In the genomic region with DNA sequence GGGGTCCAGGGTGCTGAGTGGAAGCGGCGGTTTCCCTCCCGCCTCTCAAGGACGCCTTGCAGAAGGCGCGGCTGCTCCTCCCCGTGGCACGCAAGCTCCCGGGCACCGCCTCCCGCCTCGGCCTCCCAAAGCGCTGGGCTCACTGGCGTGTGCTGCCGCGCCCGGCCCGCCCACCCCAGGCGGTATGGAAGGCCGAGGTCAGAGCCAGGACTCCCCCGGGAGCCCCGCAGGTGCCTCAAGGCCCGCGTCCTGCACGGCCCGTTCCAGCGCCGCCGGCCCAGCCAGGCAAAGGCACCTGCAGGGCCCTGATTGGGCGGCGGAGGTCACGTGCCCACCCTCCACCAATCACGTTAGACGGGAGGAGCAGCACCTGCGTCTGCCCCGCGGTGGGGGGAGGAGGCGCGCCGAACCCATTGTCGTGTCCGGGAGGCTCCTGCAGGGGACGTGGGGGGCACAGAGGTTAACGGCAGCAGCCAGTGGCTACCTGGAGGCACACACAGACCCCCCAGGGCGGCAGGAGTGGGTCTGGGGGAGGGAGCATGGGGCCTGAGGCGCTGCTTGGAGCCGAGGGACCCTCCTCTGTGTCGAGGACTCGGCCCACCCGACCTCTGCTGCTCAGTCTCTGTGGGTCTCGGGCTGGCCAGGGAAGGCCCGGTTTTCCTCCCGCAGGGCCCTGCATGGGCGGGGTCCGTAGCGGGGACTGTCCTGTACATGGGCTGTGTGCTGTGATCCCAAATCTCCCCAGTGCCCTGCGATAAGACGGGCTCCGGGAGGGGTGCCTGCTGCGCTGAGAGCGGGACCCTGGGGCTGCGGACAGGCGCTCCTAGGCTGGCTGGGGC, we compare ENCODE assay signal across 8 cellular contexts. TPM values are rescaled to one million over a fixed set of nuclear protein-coding genes. Genes with fewer than 3 reads are reported as not detected.
A peak's percentile ranks its signal among the peaks of the same experiment; 100 is the strongest.
DNase-seq lines count a peak whose midpoint lies in the region; ATAC-seq, FAIRE-seq and TF ChIP-seq lines count a peak whose summit lies in the region.

No MANE protein-coding gene starts in this region.

- peak overlapping the region; percentile 68 for H3K4me3 ChIP-seq in BJ (ENCODE audit: low read depth, low read length)
- H3K4me3 ChIP-seq in HepG2 (replicated peaks in 1 of 3; ENCODE audit: insufficient read depth in 1 of 3, low read depth in 2 of 3, low read length in 3 of 3), result peak overlapping the region; percentile 68 to 90 (median 87)

- H3K27me3 Mint-ChIP-seq in activated CD4-positive, alpha-beta T cell treated with anti-CD3 and anti-CD28 coated beads, Interleukin-2, amount 10 ng/mL, durations not matched to agents 7 days and 5 days, result no peaks in the 10 kb centered on the region
- peaks cover 4% of the 10 kb centered on the region for H3K27me3 Mint-ChIP-seq in dendritic cell treated with granulocyte-macrophage colony-stimulating factor and Interleukin-4, amounts not matched to agents 40 ng/mL and 50 ng/mL, for 4 days

- TF ChIP-seq EP300 in HepG2 (IDR thresholded peaks at IDR 0.05; ENCODE audit: low read depth in 2 of 2, low read length in 2 of 2), result no peak; a peak in 1 of 4 replicates
- peak; percentile 29; the same call in 1 of the 2 replicates for TF ChIP-seq EP300 in HepG2 (CRISPR knock-in tag; IDR thresholded peaks at IDR 0.05; ENCODE audit: borderline replicate concordance)

- in situ Hi-C loops in HepG2 (cut with HindIII; ENCODE audit: extremely low pct_ligation_motif_present, low pct_unique_long_range_greater_than_20kb), result loop anchor here (5.0 kb wide), 1 partner anchor 82 kb away; the partner anchor contains the start of gene FUT7

- peak; percentile 83 for FAIRE-seq in HepG2 (lab: Jason Lieb, UNC)

- DNase-seq in BJ (ENCODE audit: low read depth) (peak; percentile 31), NCI-H524 (lab: John Stamatoyannopoulos, UW) (peak; percentile 94 to 96), HepG2 (ENCODE audit: low spot score) (peak; percentile 94)
- peak; percentile 97 for DNase-seq in activated CD4-positive, alpha-beta T cell treated with anti-CD3 and anti-CD28 coated beads, Interleukin-2, amount 10 ng/mL, durations not matched to agents 7 days and 5 days
- peak; percentile 93 to 96 for DNase-seq in stimulated activated CD4-positive, alpha-beta T cell treated with anti-CD3 and anti-CD28 coated beads, Interleukin-2, amount 100 ng/mL, for 48 hours

- H2AFZ ChIP-seq in HepG2 (ENCODE audit: low read length), result no peak overlapping the region

- peak; percentile 82 for TF ChIP-seq POLR2A in GM19193 (IDR thresholded peaks at IDR 0.05; ENCODE audit: extremely low read depth, insufficient read depth, insufficient read length)
- TF ChIP-seq POLR2A in HepG2 (IDR thresholded peaks at IDR 0.05; ENCODE audit: insufficient read depth in 1 of 2, low read depth in 2 of 2, low read length in 2 of 2), result peak in 1 of 2 experiments; percentile 42; a peak in 1 of 4 replicates

- no peaks in the 10 kb centered on the region for H3K9me3 ChIP-seq in HepG2 (ENCODE audit: low read length)

- H3K27ac Mint-ChIP-seq in activated CD4-positive, alpha-beta T cell treated with anti-CD3 and anti-CD28 coated beads, Interleukin-2, amount 10 ng/mL, durations not matched to agents 7 days and 5 days, result peak overlapping the region; percentile 94
- peak overlapping the region; percentile 92 for H3K27ac Mint-ChIP-seq in dendritic cell treated with granulocyte-macrophage colony-stimulating factor and Interleukin-4, amounts not matched to agents 40 ng/mL and 50 ng/mL, for 4 days

- WGBS in HepG2 (ENCODE audit: low lambda C conversion rate), result no CpG with 5 or more reads among the region's 63 CpGs

- no peaks in the 10 kb centered on the region for H4K20me1 ChIP-seq in HepG2 (ENCODE audit: insufficient read depth, low read length)

- H3K9ac ChIP-seq in HepG2 (ENCODE audit: insufficient read depth, low read depth, low read length), result peak overlapping the region; percentile 86

- peak overlapping the region; percentile 100 for H3K4me2 ChIP-seq in HepG2 (ENCODE audit: low read depth, low read length)

- peak; percentile 25 for TF ChIP-seq RAD21 in HepG2 (CRISPR knock-in tag; IDR thresholded peaks at IDR 0.05)

- no peaks in the 10 kb centered on the region for H3K36me3 ChIP-seq in BJ (ENCODE audit: control insufficient read depth, insufficient read depth, low read length)
- no peaks in the 10 kb centered on the region for H3K36me3 ChIP-seq in HepG2 (replicated peaks in 1 of 2; ENCODE audit: control insufficient read depth in 1 of 2, insufficient read depth in 2 of 2, low read length in 2 of 2)

- intact Hi-C loops in dendritic cell treated with granulocyte-macrophage colony-stimulating factor and Interleukin-4, amounts not matched to agents 40 ng/mL and 50 ng/mL, for 4 days (cut with micrococcal nuclease), result loop anchor here (10.0 kb wide), 1 partner anchor 45 kb away; the partner anchor contains the start of genes CLIC3 and PAXX
- intact Hi-C loops in HepG2 (cut with micrococcal nuclease; ENCODE audit: unreplicated experiment), result loop anchor here (2.0 kb wide), 2 partner anchors 19 to 85 kb away; no protein-coding TSS in a partner anchor

- POLR2A ChIA-PET in BJ (lab: Charles Lee), result no interaction called here
- POLR2A ChIA-PET in activated CD4-positive, alpha-beta T cell treated with anti-CD3 and anti-CD28 coated beads, Interleukin-2, amount 10 ng/mL, durations not matched to agents 7 days and 5 days (lab: Charles Lee), result interaction anchor here (0.5 kb wide), 1 partner anchor 38 kb away, joined by 7 read pairs; no protein-coding TSS in a partner anchor
- POLR2A ChIA-PET in HepG2 (lab: Yijun Ruan, JAX), result interaction anchor here (0.7 to 2.5 kb wide), 10 partner anchors 16 to 118 kb away, joined by 3 to 7 read pairs (median 4); partner anchors contain the start of gene CLIC3

- peak overlapping the region; percentile 85 for H3K4me3 Mint-ChIP-seq in activated CD4-positive, alpha-beta T cell treated with anti-CD3 and anti-CD28 coated beads, Interleukin-2, amount 10 ng/mL, durations not matched to agents 7 days and 5 days
- H3K4me3 Mint-ChIP-seq in dendritic cell treated with granulocyte-macrophage colony-stimulating factor and Interleukin-4, amounts not matched to agents 40 ng/mL and 50 ng/mL, for 4 days, result peak overlapping the region; percentile 95

- TSS peak; percentile 87 for BruUV-seq in HepG2 (replicated peaks; lab: Mats Ljungman, UMichigan)

- H3K27ac ChIP-seq in HepG2 (ENCODE audit: extremely low read length, insufficient read depth, low read length), result peak overlapping the region; percentile 95

- peak; percentile 59 for ATAC-seq in HG03439 (IDR thresholded peaks at IDR 0.05; ENCODE audit: unreplicated experiment)
- ATAC-seq in HepG2, result peak; percentile 80

- CTCF ChIA-PET in BJ (lab: Yijun Ruan, JAX) (interaction anchor here (0.6 to 1.3 kb wide), 5 partner anchors 79 to 85 kb away, joined by 3 read pairs; partner anchors contain the start of gene ABCA2), HepG2 (lab: Yijun Ruan, JAX; ENCODE audit: low intra/inter-chr PET ratio, low total read pairs) (no interaction called here)
- CTCF ChIA-PET in activated CD4-positive, alpha-beta T cell treated with anti-CD3 and anti-CD28 coated beads, Interleukin-2, amount 10 ng/mL, durations not matched to agents 7 days and 5 days (lab: Charles Lee), result interaction anchor here (2.2 kb wide), 1 partner anchor 85 kb away, joined by 8 read pairs; no protein-coding TSS in a partner anchor

- no peaks in the 10 kb centered on the region for H3K36me3 Mint-ChIP-seq in activated CD4-positive, alpha-beta T cell treated with anti-CD3 and anti-CD28 coated beads, Interleukin-2, amount 10 ng/mL, durations not matched to agents 7 days and 5 days (ENCODE audit: low read depth)
- no peaks in the 10 kb centered on the region for H3K36me3 Mint-ChIP-seq in dendritic cell treated with granulocyte-macrophage colony-stimulating factor and Interleukin-4, amounts not matched to agents 40 ng/mL and 50 ng/mL, for 4 days (ENCODE audit: low read depth)

- peaks cover 5% of the 10 kb centered on the region for H3K79me2 ChIP-seq in HepG2 (ENCODE audit: insufficient read depth, low read length)

- H3K4me1 ChIP-seq in HepG2 (ENCODE audit: insufficient read depth, low read length), result peaks cover 56% of the 10 kb centered on the region

- H3K9me3 Mint-ChIP-seq in activated CD4-positive, alpha-beta T cell treated with anti-CD3 and anti-CD28 coated beads, Interleukin-2, amount 10 ng/mL, durations not matched to agents 7 days and 5 days, result no peaks in the 10 kb centered on the region
- no peaks in the 10 kb centered on the region for H3K9me3 Mint-ChIP-seq in dendritic cell treated with granulocyte-macrophage colony-stimulating factor and Interleukin-4, amounts not matched to agents 40 ng/mL and 50 ng/mL, for 4 days

- no peak for TF ChIP-seq CTCF in BJ (IDR thresholded peaks at IDR 0.05; ENCODE audit: insufficient read depth, low read depth, low read length)
- TF ChIP-seq CTCF in HepG2 (CRISPR knock-in tag; IDR thresholded peaks at IDR 0.05), result peak; percentile 58

- peaks cover 14% of the 10 kb centered on the region for H3K4me1 Mint-ChIP-seq in activated CD4-positive, alpha-beta T cell treated with anti-CD3 and anti-CD28 coated beads, Interleukin-2, amount 10 ng/mL, durations not matched to agents 7 days and 5 days
- H3K4me1 Mint-ChIP-seq in dendritic cell treated with granulocyte-macrophage colony-stimulating factor and Interleukin-4, amounts not matched to agents 40 ng/mL and 50 ng/mL, for 4 days (ENCODE audit: low read depth), result peaks cover 40% of the 10 kb centered on the region

- H3K27me3 ChIP-seq in BJ (ENCODE audit: control insufficient read depth, insufficient read depth, low read length), result no peaks in the 10 kb centered on the region
- H3K27me3 ChIP-seq in HepG2 (ENCODE audit: control insufficient read depth in 1 of 2, insufficient read depth in 2 of 2, low read length in 2 of 2), result no peaks in the 10 kb centered on the region

RNA-seq across cellular contexts. Expression of gene LCN12, which starts 2.0 kb away (rescaled TPM):
- polyA plus RNA-seq in BJ (2011; rRNA removed) (0.36 and 0.40 TPM in 2 replicates), HepG2 (2011; rRNA removed) (6.9 and 7.5 TPM in 2 replicates)
- polyA minus RNA-seq in BJ (2011; rRNA and poly(A)+ RNA removed), result not detected in 2 replicates
- total RNA-seq in activated CD4-positive, alpha-beta T cell treated with anti-CD3 and anti-CD28 coated beads, Interleukin-2, amount 10 ng/mL, durations not matched to agents 7 days and 5 days, result 1 to 10 TPM; 3.1 to 3.5 TPM
- total RNA-seq in HepG2 (2016; rRNA removed; fragmentation: Illumina TruSeq; extraction: Trizol), result 1.2 and 3.4 TPM in 2 replicates
- 0.97 TPM in 1 of 2 replicates, not detected in the other for total RNA-seq in HepG2 (2016; cell fraction: cytosol; rRNA removed; fragmentation: Illumina TruSeq; extraction: Trizol; ENCODE audit: low read depth)
- total RNA-seq in HepG2 (2016; cell fraction: insoluble cytoplasmic fraction; rRNA removed; fragmentation: Illumina TruSeq; extraction: Trizol), result 0.89 and 3.4 TPM in 2 replicates
- 1.1 and 1.4 TPM in 2 replicates for total RNA-seq in HepG2 (2016; cell fraction: membrane; rRNA removed; fragmentation: Illumina TruSeq; extraction: Trizol)
- 4.3 and 4.4 TPM in 2 replicates for total RNA-seq in HepG2 (2016; cell fraction: nucleus; rRNA removed; fragmentation: Illumina TruSeq; extraction: Trizol)
- polyA plus RNA-seq in HepG2 (2011; cell fraction: cytosol; rRNA removed), result 1.1 and 1.6 TPM in 2 replicates
- polyA plus RNA-seq in HepG2 (2011; cell fraction: nucleus; rRNA removed), result 68.8 and 75.7 TPM in 2 replicates
- 5.5 and 6.7 TPM in 2 replicates for polyA plus RNA-seq in HepG2 (2012)
- polyA plus RNA-seq in HepG2 (2016; cell fraction: cytosol; fragmentation: Illumina TruSeq; extraction: Trizol; ENCODE audit: low read depth), result 0.62 and 0.70 TPM in 2 replicates
- polyA plus RNA-seq in HepG2 (2016; cell fraction: insoluble cytoplasmic fraction; fragmentation: Illumina TruSeq; extraction: Trizol; ENCODE audit: low read depth), result 1.5 and 1.7 TPM in 2 replicates
- polyA plus RNA-seq in HepG2 (2016; cell fraction: membrane; fragmentation: Illumina TruSeq; extraction: Trizol; ENCODE audit: low read depth), result 1.4 and 1.7 TPM in 2 replicates
- polyA plus RNA-seq in HepG2 (2016; cell fraction: nucleus; fragmentation: Illumina TruSeq; extraction: Trizol; ENCODE audit: insufficient read depth, low read depth), result 23.3 and 27.4 TPM in 2 replicates
- 3.2 and 7.0 TPM in 2 replicates for polyA minus RNA-seq in HepG2 (2011; rRNA and poly(A)+ RNA removed; ENCODE audit: low replicate concordance)
- 1.6 and 3.5 TPM in 2 replicates for polyA minus RNA-seq in HepG2 (2011; cell fraction: cytosol; rRNA and poly(A)+ RNA removed)
- polyA minus RNA-seq in HepG2 (2011; cell fraction: nucleus; rRNA and poly(A)+ RNA removed), result 5.3 and 7.7 TPM in 2 replicates

RNA-seq across cellular contexts. Expression of gene C8G, which starts 5.0 kb away (rescaled TPM):
- 0.48 and 0.60 TPM in 2 replicates for polyA plus RNA-seq in BJ (2011; rRNA removed)
- 0.62 TPM in 1 of 2 replicates, not detected in the other for polyA minus RNA-seq in BJ (2011; rRNA and poly(A)+ RNA removed)
- 1 to 10 TPM in 1 of 2 experiments, under 1 TPM in 1; 0.85 to 1.8 TPM for total RNA-seq in activated CD4-positive, alpha-beta T cell treated with anti-CD3 and anti-CD28 coated beads, Interleukin-2, amount 10 ng/mL, durations not matched to agents 7 days and 5 days
- total RNA-seq in HepG2 (2016; rRNA removed; fragmentation: Illumina TruSeq; extraction: Trizol), result 2.0 and 4.9 TPM in 2 replicates
- total RNA-seq in HepG2 (2016; cell fraction: cytosol; rRNA removed; fragmentation: Illumina TruSeq; extraction: Trizol; ENCODE audit: low read depth), result 1.2 and 2.9 TPM in 2 replicates
- total RNA-seq in HepG2 (2016; cell fraction: insoluble cytoplasmic fraction; rRNA removed; fragmentation: Illumina TruSeq; extraction: Trizol), result 1.4 and 4.7 TPM in 2 replicates
- total RNA-seq in HepG2 (2016; cell fraction: membrane; rRNA removed; fragmentation: Illumina TruSeq; extraction: Trizol), result 2.1 and 3.5 TPM in 2 replicates
- 6.1 and 7.0 TPM in 2 replicates for total RNA-seq in HepG2 (2016; cell fraction: nucleus; rRNA removed; fragmentation: Illumina TruSeq; extraction: Trizol)
- 12.8 and 18.3 TPM in 2 replicates for polyA plus RNA-seq in HepG2 (2011; rRNA removed)
- 8.9 and 13.0 TPM in 2 replicates for polyA plus RNA-seq in HepG2 (2011; cell fraction: cytosol; rRNA removed)
- 94.5 and 107 TPM in 2 replicates for polyA plus RNA-seq in HepG2 (2011; cell fraction: nucleus; rRNA removed)
- polyA plus RNA-seq in HepG2 (2012), result 15.3 and 17.5 TPM in 2 replicates
- 2.1 and 2.6 TPM in 2 replicates for polyA plus RNA-seq in HepG2 (2016; cell fraction: cytosol; fragmentation: Illumina TruSeq; extraction: Trizol; ENCODE audit: low read depth)
- polyA plus RNA-seq in HepG2 (2016; cell fraction: insoluble cytoplasmic fraction; fragmentation: Illumina TruSeq; extraction: Trizol; ENCODE audit: low read depth), result 2.3 and 2.4 TPM in 2 replicates
- polyA plus RNA-seq in HepG2 (2016; cell fraction: membrane; fragmentation: Illumina TruSeq; extraction: Trizol; ENCODE audit: low read depth), result 2.2 and 3.1 TPM in 2 replicates
- polyA plus RNA-seq in HepG2 (2016; cell fraction: nucleus; fragmentation: Illumina TruSeq; extraction: Trizol; ENCODE audit: insufficient read depth, low read depth), result 10.1 and 13.4 TPM in 2 replicates
- 0.70 and 11.9 TPM in 2 replicates for polyA minus RNA-seq in HepG2 (2011; rRNA and poly(A)+ RNA removed; ENCODE audit: low replicate concordance)
- polyA minus RNA-seq in HepG2 (2011; cell fraction: cytosol; rRNA and poly(A)+ RNA removed), result 3.6 and 6.2 TPM in 2 replicates
- 7.0 and 7.2 TPM in 2 replicates for polyA minus RNA-seq in HepG2 (2011; cell fraction: nucleus; rRNA and poly(A)+ RNA removed)

RNA-seq across cellular contexts. Expression of gene FBXW5, which starts 5.5 kb away (rescaled TPM):
- polyA plus RNA-seq in BJ (2011; rRNA removed), result 46.9 and 71.9 TPM in 2 replicates
- 70.4 and 101 TPM in 2 replicates for polyA minus RNA-seq in BJ (2011; rRNA and poly(A)+ RNA removed)
- 100 to 1,000 TPM; 116 to 123 TPM for total RNA-seq in activated CD4-positive, alpha-beta T cell treated with anti-CD3 and anti-CD28 coated beads, Interleukin-2, amount 10 ng/mL, durations not matched to agents 7 days and 5 days
- total RNA-seq in HepG2 (2016; rRNA removed; fragmentation: Illumina TruSeq; extraction: Trizol), result 47.4 and 60.4 TPM in 2 replicates
- total RNA-seq in HepG2 (2016; cell fraction: cytosol; rRNA removed; fragmentation: Illumina TruSeq; extraction: Trizol; ENCODE audit: low read depth), result 101 and 115 TPM in 2 replicates
- total RNA-seq in HepG2 (2016; cell fraction: insoluble cytoplasmic fraction; rRNA removed; fragmentation: Illumina TruSeq; extraction: Trizol), result 43.2 and 63.0 TPM in 2 replicates
- total RNA-seq in HepG2 (2016; cell fraction: membrane; rRNA removed; fragmentation: Illumina TruSeq; extraction: Trizol), result 157 and 168 TPM in 2 replicates
- 38.4 and 45.7 TPM in 2 replicates for total RNA-seq in HepG2 (2016; cell fraction: nucleus; rRNA removed; fragmentation: Illumina TruSeq; extraction: Trizol)
- polyA plus RNA-seq in HepG2 (2011; rRNA removed), result 52.0 and 76.2 TPM in 2 replicates
- polyA plus RNA-seq in HepG2 (2011; cell fraction: cytosol; rRNA removed), result 70.1 and 111 TPM in 2 replicates
- 318 and 399 TPM in 2 replicates for polyA plus RNA-seq in HepG2 (2011; cell fraction: nucleus; rRNA removed)
- 33.4 and 43.8 TPM in 2 replicates for polyA plus RNA-seq in HepG2 (2012)
- 106 and 116 TPM in 2 replicates for polyA plus RNA-seq in HepG2 (2016; cell fraction: cytosol; fragmentation: Illumina TruSeq; extraction: Trizol; ENCODE audit: low read depth)
- 41.2 and 50.1 TPM in 2 replicates for polyA plus RNA-seq in HepG2 (2016; cell fraction: insoluble cytoplasmic fraction; fragmentation: Illumina TruSeq; extraction: Trizol; ENCODE audit: low read depth)
- 127 and 134 TPM in 2 replicates for polyA plus RNA-seq in HepG2 (2016; cell fraction: membrane; fragmentation: Illumina TruSeq; extraction: Trizol; ENCODE audit: low read depth)
- polyA plus RNA-seq in HepG2 (2016; cell fraction: nucleus; fragmentation: Illumina TruSeq; extraction: Trizol; ENCODE audit: insufficient read depth, low read depth), result 94.3 and 97.4 TPM in 2 replicates
- polyA minus RNA-seq in HepG2 (2011; rRNA and poly(A)+ RNA removed; ENCODE audit: low replicate concordance), result 183 and 195 TPM in 2 replicates
- 55.6 and 63.5 TPM in 2 replicates for polyA minus RNA-seq in HepG2 (2011; cell fraction: cytosol; rRNA and poly(A)+ RNA removed)
- polyA minus RNA-seq in HepG2 (2011; cell fraction: nucleus; rRNA and poly(A)+ RNA removed), result 34.1 and 36.8 TPM in 2 replicates

RNA-seq across cellular contexts. Expression of gene PTGDS, which starts 27.3 kb away (rescaled TPM):
- polyA plus RNA-seq in BJ (2011; rRNA removed) (0.31 and 0.58 TPM in 2 replicates), HepG2 (2011; rRNA removed) (0.31 and 0.50 TPM in 2 replicates)
- 0.47 TPM in 1 of 2 replicates, not detected in the other for polyA minus RNA-seq in BJ (2011; rRNA and poly(A)+ RNA removed)
- 10 to 100 TPM; 22.1 to 24.0 TPM for total RNA-seq in activated CD4-positive, alpha-beta T cell treated with anti-CD3 and anti-CD28 coated beads, Interleukin-2, amount 10 ng/mL, durations not matched to agents 7 days and 5 days
- total RNA-seq in HepG2 (2016; rRNA removed; fragmentation: Illumina TruSeq; extraction: Trizol), result 0.33 TPM in 1 of 2 replicates, not detected in the other
- total RNA-seq in HepG2 (2016; cell fraction: cytosol; rRNA removed; fragmentation: Illumina TruSeq; extraction: Trizol; ENCODE audit: low read depth), result not detected in 2 replicates
- total RNA-seq in HepG2 (2016; cell fraction: insoluble cytoplasmic fraction; rRNA removed; fragmentation: Illumina TruSeq; extraction: Trizol), result not detected in 2 replicates
- total RNA-seq in HepG2 (2016; cell fraction: membrane; rRNA removed; fragmentation: Illumina TruSeq; extraction: Trizol), result not detected in 2 replicates
- not detected in 2 replicates for total RNA-seq in HepG2 (2016; cell fraction: nucleus; rRNA removed; fragmentation: Illumina TruSeq; extraction: Trizol)
- polyA plus RNA-seq in HepG2 (2011; cell fraction: cytosol; rRNA removed), result 0.12 and 0.13 TPM in 2 replicates
- polyA plus RNA-seq in HepG2 (2011; cell fraction: nucleus; rRNA removed), result 0.90 and 1.8 TPM in 2 replicates
- not detected in 2 replicates for polyA plus RNA-seq in HepG2 (2012)
- polyA plus RNA-seq in HepG2 (2016; cell fraction: cytosol; fragmentation: Illumina TruSeq; extraction: Trizol; ENCODE audit: low read depth), result not detected in 2 replicates
- not detected in 2 replicates for polyA plus RNA-seq in HepG2 (2016; cell fraction: insoluble cytoplasmic fraction; fragmentation: Illumina TruSeq; extraction: Trizol; ENCODE audit: low read depth)
- not detected in 2 replicates for polyA plus RNA-seq in HepG2 (2016; cell fraction: membrane; fragmentation: Illumina TruSeq; extraction: Trizol; ENCODE audit: low read depth)
- polyA plus RNA-seq in HepG2 (2016; cell fraction: nucleus; fragmentation: Illumina TruSeq; extraction: Trizol; ENCODE audit: insufficient read depth, low read depth), result not detected in 2 replicates
- 4.6 TPM in 1 of 2 replicates, not detected in the other for polyA minus RNA-seq in HepG2 (2011; rRNA and poly(A)+ RNA removed; ENCODE audit: low replicate concordance)
- not detected in 2 replicates for polyA minus RNA-seq in HepG2 (2011; cell fraction: cytosol; rRNA and poly(A)+ RNA removed)
- not detected in 2 replicates for polyA minus RNA-seq in HepG2 (2011; cell fraction: nucleus; rRNA and poly(A)+ RNA removed)

RNA-seq across cellular contexts. Expression of gene LCNL1, which starts 32.8 kb away (rescaled TPM):
- polyA plus RNA-seq in BJ (2011; rRNA removed), result 0.01 and 0.06 TPM in 2 replicates
- polyA minus RNA-seq in BJ (2011; rRNA and poly(A)+ RNA removed), result not detected in 2 replicates
- under 1 TPM; 0.48 to 0.67 TPM for total RNA-seq in activated CD4-positive, alpha-beta T cell treated with anti-CD3 and anti-CD28 coated beads, Interleukin-2, amount 10 ng/mL, durations not matched to agents 7 days and 5 days
- not detected in 2 replicates for total RNA-seq in HepG2 (2016; rRNA removed; fragmentation: Illumina TruSeq; extraction: Trizol)
- total RNA-seq in HepG2 (2016; cell fraction: cytosol; rRNA removed; fragmentation: Illumina TruSeq; extraction: Trizol; ENCODE audit: low read depth), result not detected in 2 replicates
- total RNA-seq in HepG2 (2016; cell fraction: insoluble cytoplasmic fraction; rRNA removed; fragmentation: Illumina TruSeq; extraction: Trizol), result not detected in 2 replicates
- not detected in 2 replicates for total RNA-seq in HepG2 (2016; cell fraction: membrane; rRNA removed; fragmentation: Illumina TruSeq; extraction: Trizol)
- total RNA-seq in HepG2 (2016; cell fraction: nucleus; rRNA removed; fragmentation: Illumina TruSeq; extraction: Trizol), result not detected in 2 replicates
- not detected in 2 replicates for polyA plus RNA-seq in HepG2 (2011; rRNA removed)
- not detected in 2 replicates for polyA plus RNA-seq in HepG2 (2011; cell fraction: cytosol; rRNA removed)
- 0.40 and 0.43 TPM in 2 replicates for polyA plus RNA-seq in HepG2 (2011; cell fraction: nucleus; rRNA removed)
- polyA plus RNA-seq in HepG2 (2012), result not detected in 2 replicates
- not detected in 2 replicates for polyA plus RNA-seq in HepG2 (2016; cell fraction: cytosol; fragmentation: Illumina TruSeq; extraction: Trizol; ENCODE audit: low read depth)
- not detected in 2 replicates for polyA plus RNA-seq in HepG2 (2016; cell fraction: insoluble cytoplasmic fraction; fragmentation: Illumina TruSeq; extraction: Trizol; ENCODE audit: low read depth)
- polyA plus RNA-seq in HepG2 (2016; cell fraction: membrane; fragmentation: Illumina TruSeq; extraction: Trizol; ENCODE audit: low read depth), result not detected in 2 replicates
- not detected in 2 replicates for polyA plus RNA-seq in HepG2 (2016; cell fraction: nucleus; fragmentation: Illumina TruSeq; extraction: Trizol; ENCODE audit: insufficient read depth, low read depth)
- polyA minus RNA-seq in HepG2 (2011; rRNA and poly(A)+ RNA removed; ENCODE audit: low replicate concordance), result 3.1 TPM in 1 of 2 replicates, not detected in the other
- not detected in 2 replicates for polyA minus RNA-seq in HepG2 (2011; cell fraction: cytosol; rRNA and poly(A)+ RNA removed)
- polyA minus RNA-seq in HepG2 (2011; cell fraction: nucleus; rRNA and poly(A)+ RNA removed), result 0.13 and 0.25 TPM in 2 replicates

Comparison
In these comparisons a context has a peak if more than half of its experiments do, and no peak if none do; other contexts are left out.
1. Peak in every context shown above with its lines: DNase-seq, ATAC-seq, H3K4me3 ChIP-seq and H3K27ac ChIP-seq.
2. DNase-seq: peak in every context shown above with its lines; median percentile 97 in activated CD4-positive, alpha-beta T cell treated with anti-CD3 and anti-CD28 coated beads, Interleukin-2, amount 10 ng/mL, durations not matched to agents 7 days and 5 days; 95 in NCI-H524; 94 in stimulated activated CD4-positive, alpha-beta T cell treated with anti-CD3 and anti-CD28 coated beads, Interleukin-2, amount 100 ng/mL, for 48 hours; 94 in HepG2; 31 in BJ.